ENCODE assay signal across 2 cellular contexts in the genomic region with DNA sequence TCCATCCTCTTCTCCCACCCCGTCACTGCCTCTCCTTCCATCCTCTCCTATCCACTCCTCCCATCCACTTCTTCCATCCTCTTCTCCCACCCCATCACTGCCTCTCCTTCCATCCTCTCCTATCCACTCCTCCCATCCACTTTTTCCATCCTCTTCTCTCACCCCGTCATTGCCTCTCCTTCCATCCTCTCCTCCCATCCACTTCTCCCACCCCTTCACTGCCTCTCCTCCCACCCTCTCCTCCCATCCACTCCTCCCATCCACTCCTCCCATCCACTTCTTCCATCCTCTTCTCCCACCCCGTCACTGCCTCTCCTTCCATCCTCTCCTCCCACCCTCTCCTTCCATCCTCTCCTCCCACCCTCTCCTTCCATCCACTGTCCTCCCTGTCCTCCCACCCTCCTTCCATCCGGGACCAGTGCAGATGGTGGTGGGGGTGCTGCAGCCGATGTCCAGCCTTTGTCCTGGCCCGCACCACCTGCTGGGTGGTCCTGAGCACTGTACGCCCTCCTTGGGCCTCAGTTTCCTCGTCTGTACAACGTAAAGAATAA.
TF ChIP-seq lines count a peak whose summit lies in the region.

No MANE protein-coding gene starts in this region.

TF ChIP-seq in HEK293, 187 proteins besides CTCF, POLR2A, EP300 and RAD21:
- TF ChIP-seq ZNF366 (tag by site-specific recombination; conservative IDR thresholded peaks at IDR 0.05) (peak; percentile 94), RBAK (tag by site-specific recombination; IDR thresholded peaks at IDR 0.05) (no peak), ZFP37 (tag by site-specific recombination; IDR thresholded peaks at IDR 0.05) (no peak), SP3 (tag by site-specific recombination; IDR thresholded peaks at IDR 0.05) (peak; percentile 85), ZNF558 (tag by site-specific recombination; IDR thresholded peaks at IDR 0.05) (no peak), GLIS2 (tag by site-specific recombination; IDR thresholded peaks at IDR 0.05) (no peak), WT1 (tag by site-specific recombination; IDR thresholded peaks at IDR 0.05) (peak; percentile 68), ZFHX2 (tag by site-specific recombination; conservative IDR thresholded peaks at IDR 0.05) (peak; percentile 66), SP2 (tag by site-specific recombination; IDR thresholded peaks at IDR 0.05) (peak; percentile 48), ZBTB17 (tag by site-specific recombination; IDR thresholded peaks at IDR 0.05) (peak; percentile 22; the same call in 1 of the 2 replicates), EGR2 (tag by site-specific recombination; IDR thresholded peaks at IDR 0.05; ENCODE audit: low read depth) (peak; percentile 91)
- TF ChIP-seq, protein P1, sequence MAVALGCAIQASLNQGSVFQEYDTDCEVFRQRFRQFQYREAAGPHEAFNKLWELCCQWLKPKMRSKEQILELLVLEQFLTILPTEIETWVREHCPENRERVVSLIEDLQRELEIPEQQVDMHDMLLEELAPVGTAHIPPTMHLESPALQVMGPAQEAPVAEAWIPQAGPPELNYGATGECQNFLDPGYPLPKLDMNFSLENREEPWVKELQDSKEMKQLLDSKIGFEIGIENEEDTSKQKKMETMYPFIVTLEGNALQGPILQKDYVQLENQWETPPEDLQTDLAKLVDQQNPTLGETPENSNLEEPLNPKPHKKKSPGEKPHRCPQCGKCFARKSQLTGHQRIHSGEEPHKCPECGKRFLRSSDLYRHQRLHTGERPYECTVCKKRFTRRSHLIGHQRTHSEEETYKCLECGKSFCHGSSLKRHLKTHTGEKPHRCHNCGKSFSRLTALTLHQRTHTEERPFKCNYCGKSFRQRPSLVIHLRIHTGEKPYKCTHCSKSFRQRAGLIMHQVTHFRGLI (tag by site-specific recombination; IDR thresholded peaks at IDR 0.05) = no peak
- TF ChIP-seq, protein P2, sequence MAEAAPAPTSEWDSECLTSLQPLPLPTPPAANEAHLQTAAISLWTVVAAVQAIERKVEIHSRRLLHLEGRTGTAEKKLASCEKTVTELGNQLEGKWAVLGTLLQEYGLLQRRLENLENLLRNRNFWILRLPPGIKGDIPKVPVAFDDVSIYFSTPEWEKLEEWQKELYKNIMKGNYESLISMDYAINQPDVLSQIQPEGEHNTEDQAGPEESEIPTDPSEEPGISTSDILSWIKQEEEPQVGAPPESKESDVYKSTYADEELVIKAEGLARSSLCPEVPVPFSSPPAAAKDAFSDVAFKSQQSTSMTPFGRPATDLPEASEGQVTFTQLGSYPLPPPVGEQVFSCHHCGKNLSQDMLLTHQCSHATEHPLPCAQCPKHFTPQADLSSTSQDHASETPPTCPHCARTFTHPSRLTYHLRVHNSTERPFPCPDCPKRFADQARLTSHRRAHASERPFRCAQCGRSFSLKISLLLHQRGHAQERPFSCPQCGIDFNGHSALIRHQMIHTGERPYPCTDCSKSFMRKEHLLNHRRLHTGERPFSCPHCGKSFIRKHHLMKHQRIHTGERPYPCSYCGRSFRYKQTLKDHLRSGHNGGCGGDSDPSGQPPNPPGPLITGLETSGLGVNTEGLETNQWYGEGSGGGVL (tag by site-specific recombination; IDR thresholded peaks at IDR 0.05) = 0 out of 2 replicates have a peak, but pooled peaks have one; percentile 26
- TF ChIP-seq, protein P3, sequence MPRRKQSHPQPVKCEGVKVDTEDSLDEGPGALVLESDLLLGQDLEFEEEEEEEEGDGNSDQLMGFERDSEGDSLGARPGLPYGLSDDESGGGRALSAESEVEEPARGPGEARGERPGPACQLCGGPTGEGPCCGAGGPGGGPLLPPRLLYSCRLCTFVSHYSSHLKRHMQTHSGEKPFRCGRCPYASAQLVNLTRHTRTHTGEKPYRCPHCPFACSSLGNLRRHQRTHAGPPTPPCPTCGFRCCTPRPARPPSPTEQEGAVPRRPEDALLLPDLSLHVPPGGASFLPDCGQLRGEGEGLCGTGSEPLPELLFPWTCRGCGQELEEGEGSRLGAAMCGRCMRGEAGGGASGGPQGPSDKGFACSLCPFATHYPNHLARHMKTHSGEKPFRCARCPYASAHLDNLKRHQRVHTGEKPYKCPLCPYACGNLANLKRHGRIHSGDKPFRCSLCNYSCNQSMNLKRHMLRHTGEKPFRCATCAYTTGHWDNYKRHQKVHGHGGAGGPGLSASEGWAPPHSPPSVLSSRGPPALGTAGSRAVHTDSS (tag by site-specific recombination; IDR thresholded peaks at IDR 0.05) = no peak

TF ChIP-seq in K562, 482 proteins besides CTCF, POLR2A, EP300 and RAD21:
- TF ChIP-seq ZNF263 (CRISPR knock-in tag; IDR thresholded peaks at IDR 0.05; ENCODE audit: borderline replicate concordance) = 0 out of 2 replicates have a peak, but pooled peaks have one; percentile 38
- no peak for TF ChIP-seq SAP30 (IDR thresholded peaks at IDR 0.05; ENCODE audit: borderline replicate concordance, insufficient read depth, low read depth, low read length, poor library complexity, severe bottlenecking)
TF ChIP-seq in K562: peak in this region for 1.
